ENCODE assay signal across 8 cellular contexts in the genomic region with DNA sequence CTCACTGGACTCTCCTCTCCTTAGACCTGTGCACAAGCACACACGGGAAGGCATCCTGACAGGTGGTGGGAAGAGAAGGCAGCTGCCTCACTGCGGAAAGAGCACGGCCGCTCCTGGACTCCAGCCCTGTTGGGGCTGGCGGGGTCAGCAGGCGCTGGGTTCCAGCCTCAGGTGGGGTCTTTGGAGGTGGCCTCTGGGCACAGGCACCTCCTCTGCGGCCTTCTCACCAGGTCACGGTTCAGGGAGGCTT. TPM values are rescaled to one million over a fixed set of nuclear protein-coding genes. Genes with fewer than 3 reads are reported as not detected.
DNase-seq lines count a peak whose midpoint lies in the region; ATAC-seq lines count a peak whose summit lies in the region.

No MANE protein-coding gene starts in this region.

- POLR2A ChIA-PET in activated CD4-positive, alpha-beta memory T cell treated with anti-CD3 and anti-CD28 coated beads, Interleukin-2, amount 10 ng/mL, durations not matched to agents 7 days and 5 days (lab: Charles Lee): interaction anchor here (1.2 to 2.5 kb wide), 3 partner anchors 15 to 71 kb away, joined by 3 to 12 read pairs (median 9); no protein-coding TSS in a partner anchor

- H3K4me3 ChIP-seq in iPS-11a (ENCODE audit: low read depth, low read length): peak overlapping the region; percentile 65

- H3K36me3 Mint-ChIP-seq in activated CD4-positive, alpha-beta memory T cell treated with anti-CD3 and anti-CD28 coated beads, Interleukin-2, amount 10 ng/mL, durations not matched to agents 7 days and 5 days (ENCODE audit: low read depth): peaks cover 3% of the 10 kb centered on the region

- H3K4me1 Mint-ChIP-seq in activated CD4-positive, alpha-beta memory T cell treated with anti-CD3 and anti-CD28 coated beads, Interleukin-2, amount 10 ng/mL, durations not matched to agents 7 days and 5 days: peaks cover 27% of the 10 kb centered on the region
- peaks cover 60% of the 10 kb centered on the region for H3K4me1 Mint-ChIP-seq in stimulated activated naive CD8-positive, alpha-beta T cell treated with anti-CD3 and anti-CD28 coated beads, Interleukin-15, amount 100 ng/mL, for 72 hours

- peak overlapping the region; percentile 63 for H3K4me3 Mint-ChIP-seq in activated CD4-positive, alpha-beta memory T cell treated with anti-CD3 and anti-CD28 coated beads, Interleukin-2, amount 10 ng/mL, durations not matched to agents 7 days and 5 days
- H3K4me3 Mint-ChIP-seq in stimulated activated naive CD8-positive, alpha-beta T cell treated with anti-CD3 and anti-CD28 coated beads, Interleukin-15, amount 100 ng/mL, for 72 hours: peak overlapping the region; percentile 73 to 84

- H3K27ac Mint-ChIP-seq in activated CD4-positive, alpha-beta memory T cell treated with anti-CD3 and anti-CD28 coated beads, Interleukin-2, amount 10 ng/mL, durations not matched to agents 7 days and 5 days: no peak overlapping the region
- H3K27ac Mint-ChIP-seq in stimulated activated naive CD8-positive, alpha-beta T cell treated with anti-CD3 and anti-CD28 coated beads, Interleukin-15, amount 100 ng/mL, for 72 hours: no peak overlapping the region

- CTCF ChIA-PET in activated CD4-positive, alpha-beta memory T cell treated with anti-CD3 and anti-CD28 coated beads, Interleukin-2, amount 10 ng/mL, durations not matched to agents 7 days and 5 days (lab: Charles Lee): interaction anchor here (0.9 kb wide), 1 partner anchor 62 kb away, joined by 3 read pairs; no protein-coding TSS in a partner anchor

- H3K27me3 Mint-ChIP-seq in activated CD4-positive, alpha-beta memory T cell treated with anti-CD3 and anti-CD28 coated beads, Interleukin-2, amount 10 ng/mL, durations not matched to agents 7 days and 5 days: peaks cover 4% of the 10 kb centered on the region
- H3K27me3 Mint-ChIP-seq in stimulated activated naive CD8-positive, alpha-beta T cell treated with anti-CD3 and anti-CD28 coated beads, Interleukin-15, amount 100 ng/mL, for 72 hours: peaks cover 7% of the 10 kb centered on the region

- peak; percentile 44 for DNase-seq in DMS79 treated with DMSO at 0.1 percent for 48 hours (lab: John Stamatoyannopoulos, UW)
- DNase-seq in DMS79 (lab: John Stamatoyannopoulos, UW): no peak
- no peak for DNase-seq in activated CD4-positive, alpha-beta memory T cell treated with anti-CD3 and anti-CD28 coated beads, Interleukin-2, amount 10 ng/mL, durations not matched to agents 7 days and 5 days
- no peak for DNase-seq in stimulated activated naive CD8-positive, alpha-beta T cell treated with anti-CD3 and anti-CD28 coated beads, Interleukin-15, amount 100 ng/mL, for 72 hours
- no peak for DNase-seq in SK-N-DZ (ENCODE audit: low spot score)
- DNase-seq in CD1c-positive myeloid dendritic cell (ENCODE audit: extremely low spot score): no peak
- DNase-seq in EL: no peak

- H3K9me3 Mint-ChIP-seq in activated CD4-positive, alpha-beta memory T cell treated with anti-CD3 and anti-CD28 coated beads, Interleukin-2, amount 10 ng/mL, durations not matched to agents 7 days and 5 days: no peaks in the 10 kb centered on the region
- no peaks in the 10 kb centered on the region for H3K9me3 Mint-ChIP-seq in stimulated activated naive CD8-positive, alpha-beta T cell treated with anti-CD3 and anti-CD28 coated beads, Interleukin-15, amount 100 ng/mL, for 72 hours

- no peak for ATAC-seq in stimulated activated naive CD8-positive, alpha-beta T cell treated with anti-CD3 and anti-CD28 coated beads, Interleukin-15, amount 100 ng/mL, for 72 hours

RNA-seq across cellular contexts. Expression of a gene that starts 0.6 kb away (rescaled TPM):
- 100 to 1,000 TPM in 1 of 2 experiments, 10 to 100 TPM in 1; 98.5 to 103 TPM for total RNA-seq in activated CD4-positive, alpha-beta memory T cell treated with anti-CD3 and anti-CD28 coated beads, Interleukin-2, amount 10 ng/mL, durations not matched to agents 7 days and 5 days
- polyA plus RNA-seq in SK-N-DZ (2014; cell fraction: cytosol; rRNA removed): 42.8 and 47.4 TPM in 2 replicates
- 335 and 376 TPM in 2 replicates for polyA plus RNA-seq in SK-N-DZ (2014; cell fraction: nucleus; rRNA removed)

RNA-seq across cellular contexts. Expression of a gene that starts 20.6 kb away (rescaled TPM):
- 1 to 10 TPM; 2.6 to 4.4 TPM for total RNA-seq in activated CD4-positive, alpha-beta memory T cell treated with anti-CD3 and anti-CD28 coated beads, Interleukin-2, amount 10 ng/mL, durations not matched to agents 7 days and 5 days
- polyA plus RNA-seq in SK-N-DZ (2014; cell fraction: cytosol; rRNA removed): not detected in 2 replicates
- polyA plus RNA-seq in SK-N-DZ (2014; cell fraction: nucleus; rRNA removed): 1.1 and 2.3 TPM in 2 replicates

RNA-seq across cellular contexts. Expression of a gene that starts 55.6 kb away (rescaled TPM):
- 1 to 10 TPM; 1.8 to 1.9 TPM for total RNA-seq in activated CD4-positive, alpha-beta memory T cell treated with anti-CD3 and anti-CD28 coated beads, Interleukin-2, amount 10 ng/mL, durations not matched to agents 7 days and 5 days
- polyA plus RNA-seq in SK-N-DZ (2014; cell fraction: cytosol; rRNA removed): 71.3 and 72.7 TPM in 2 replicates
- polyA plus RNA-seq in SK-N-DZ (2014; cell fraction: nucleus; rRNA removed): 64.4 and 76.4 TPM in 2 replicates
